ENCODE assay signal across 10 cellular contexts in genomic region chr12:88237954-88238353, GRCh38.
DNase-seq lines count a peak whose midpoint lies in the region; ATAC-seq and TF ChIP-seq lines count a peak whose summit lies in the region.
"Had no signal": no experiment of that assay in that cellular context is flagged by ENCODE, and none has a peak within 500 bp of the region (broad histone marks: within the 10 kb centered on the region; RNA-seq: fewer than 3 reads in every experiment).

No MANE protein-coding gene starts in this region.

- H3K36me3 ChIP-seq in OCI-LY3 (replicated peaks; ENCODE audit: low read depth, low read length): no peaks in the 10 kb centered on the region

- H3K79me2 ChIP-seq in OCI-LY3 (ENCODE audit: low read length): no peaks in the 10 kb centered on the region

- ATAC-seq in GM18520 (IDR thresholded peaks at IDR 0.05; ENCODE audit: unreplicated experiment): peak; percentile 37
- ATAC-seq in HG02642 (IDR thresholded peaks at IDR 0.05; ENCODE audit: poor library complexity, unreplicated experiment): peak; percentile 47
- ATAC-seq: T-cell had no signal

- no peaks in the 10 kb centered on the region for H4K20me1 ChIP-seq in OCI-LY3 (ENCODE audit: insufficient read depth, low read length)

- H3K27ac ChIP-seq in OCI-LY3 (ENCODE audit: low read length): no peak overlapping the region

- TF ChIP-seq CTCF in OCI-LY3 (IDR thresholded peaks at IDR 0.05; ENCODE audit: low read depth, low read length): no peak

- no peaks in the 10 kb centered on the region for H3K9me3 ChIP-seq in OCI-LY3 (ENCODE audit: insufficient read depth, low read length)

- H3K4me2 ChIP-seq in OCI-LY3 (ENCODE audit: low read length): no peak overlapping the region

- H3K27me3 ChIP-seq in OCI-LY3 (ENCODE audit: low read depth, low read length): no peaks in the 10 kb centered on the region

- H3K4me3 ChIP-seq in OCI-LY3 (ENCODE audit: low read length): no peak overlapping the region

- DNase-seq in foreskin melanocyte (peak; percentile 20), HUDEP-2 (lab: John Stamatoyannopoulos, UW; ENCODE audit: unreplicated experiment in 76 of 76) (no peak), GF-D8 (lab: John Stamatoyannopoulos, UW) (no peak), NCI-H146 (lab: John Stamatoyannopoulos, UW) (no peak), NCI-H1436 (lab: John Stamatoyannopoulos, UW) (no peak)
- DNase-seq: NCI-H1436 treated with DMSO at 0.1 percent for 48 hours, T-cell had no signal

- no peak overlapping the region for H3K9ac ChIP-seq in OCI-LY3 (ENCODE audit: low read length)

- H2AFZ ChIP-seq in OCI-LY3 (ENCODE audit: low read depth, low read length): peak overlapping the region; percentile 25; the same call in 1 of the 2 replicates

- H3K4me1 ChIP-seq in OCI-LY3 (ENCODE audit: low read length): peaks cover 20% of the 10 kb centered on the region
